ENCODE assay signal across 1 cellular context in genomic region chr10:5550250-5550545, GRCh38.
TF ChIP-seq lines count a peak whose summit lies in the region.

No MANE protein-coding gene starts in this region.

TF ChIP-seq in IMR-90, 13 proteins besides CTCF, POLR2A, EP300 and RAD21 (continued from another document):
- no peak for TF ChIP-seq MAFK (IDR thresholded peaks at IDR 0.05; ENCODE audit: low read depth, low read length)
- TF ChIP-seq MAZ (IDR thresholded peaks at IDR 0.05; ENCODE audit: borderline replicate concordance, low read depth, low read length) = no peak
- TF ChIP-seq, protein P1, sequence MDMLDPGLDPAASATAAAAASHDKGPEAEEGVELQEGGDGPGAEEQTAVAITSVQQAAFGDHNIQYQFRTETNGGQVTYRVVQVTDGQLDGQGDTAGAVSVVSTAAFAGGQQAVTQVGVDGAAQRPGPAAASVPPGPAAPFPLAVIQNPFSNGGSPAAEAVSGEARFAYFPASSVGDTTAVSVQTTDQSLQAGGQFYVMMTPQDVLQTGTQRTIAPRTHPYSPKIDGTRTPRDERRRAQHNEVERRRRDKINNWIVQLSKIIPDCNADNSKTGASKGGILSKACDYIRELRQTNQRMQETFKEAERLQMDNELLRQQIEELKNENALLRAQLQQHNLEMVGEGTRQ (IDR thresholded peaks at IDR 0.05; ENCODE audit: low read depth, low read length) = no peak
- TF ChIP-seq MXI1 (IDR thresholded peaks at IDR 0.05; ENCODE audit: borderline replicate concordance, low read depth, low read length) = no peak
- TF ChIP-seq RFX5 (IDR thresholded peaks at IDR 0.05; ENCODE audit: low read depth, low read length) = no peak
- no peak for TF ChIP-seq SMC3 (IDR thresholded peaks at IDR 0.05; ENCODE audit: low read depth, low read length)
- TF ChIP-seq, protein P2, sequence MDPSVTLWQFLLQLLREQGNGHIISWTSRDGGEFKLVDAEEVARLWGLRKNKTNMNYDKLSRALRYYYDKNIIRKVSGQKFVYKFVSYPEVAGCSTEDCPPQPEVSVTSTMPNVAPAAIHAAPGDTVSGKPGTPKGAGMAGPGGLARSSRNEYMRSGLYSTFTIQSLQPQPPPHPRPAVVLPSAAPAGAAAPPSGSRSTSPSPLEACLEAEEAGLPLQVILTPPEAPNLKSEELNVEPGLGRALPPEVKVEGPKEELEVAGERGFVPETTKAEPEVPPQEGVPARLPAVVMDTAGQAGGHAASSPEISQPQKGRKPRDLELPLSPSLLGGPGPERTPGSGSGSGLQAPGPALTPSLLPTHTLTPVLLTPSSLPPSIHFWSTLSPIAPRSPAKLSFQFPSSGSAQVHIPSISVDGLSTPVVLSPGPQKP (IDR thresholded peaks at IDR 0.05; ENCODE audit: borderline replicate concordance, low read depth, low read length) = no peak
- TF ChIP-seq CHD1 (IDR thresholded peaks at IDR 0.05; ENCODE audit: low read depth, low read length) = no peak
- TF ChIP-seq FOS (IDR thresholded peaks at IDR 0.05; ENCODE audit: low read depth, low read length) = no peak
- TF ChIP-seq NFE2L2 (IDR thresholded peaks at IDR 0.05; ENCODE audit: low read depth, low read length) = no peak
- TF ChIP-seq BHLHE40 (IDR thresholded peaks at IDR 0.05; ENCODE audit: low read depth, low read length) = no peak
